ENCODE assay signal across 1 cellular context in genomic region chr2:71672011-71672639, GRCh38.
TF ChIP-seq lines count a peak whose summit lies in the region.

No MANE protein-coding gene starts in this region.

TF ChIP-seq in SK-N-SH, 30 proteins besides CTCF, POLR2A, EP300 and RAD21 (continued from another document):
- TF ChIP-seq, protein P1, sequence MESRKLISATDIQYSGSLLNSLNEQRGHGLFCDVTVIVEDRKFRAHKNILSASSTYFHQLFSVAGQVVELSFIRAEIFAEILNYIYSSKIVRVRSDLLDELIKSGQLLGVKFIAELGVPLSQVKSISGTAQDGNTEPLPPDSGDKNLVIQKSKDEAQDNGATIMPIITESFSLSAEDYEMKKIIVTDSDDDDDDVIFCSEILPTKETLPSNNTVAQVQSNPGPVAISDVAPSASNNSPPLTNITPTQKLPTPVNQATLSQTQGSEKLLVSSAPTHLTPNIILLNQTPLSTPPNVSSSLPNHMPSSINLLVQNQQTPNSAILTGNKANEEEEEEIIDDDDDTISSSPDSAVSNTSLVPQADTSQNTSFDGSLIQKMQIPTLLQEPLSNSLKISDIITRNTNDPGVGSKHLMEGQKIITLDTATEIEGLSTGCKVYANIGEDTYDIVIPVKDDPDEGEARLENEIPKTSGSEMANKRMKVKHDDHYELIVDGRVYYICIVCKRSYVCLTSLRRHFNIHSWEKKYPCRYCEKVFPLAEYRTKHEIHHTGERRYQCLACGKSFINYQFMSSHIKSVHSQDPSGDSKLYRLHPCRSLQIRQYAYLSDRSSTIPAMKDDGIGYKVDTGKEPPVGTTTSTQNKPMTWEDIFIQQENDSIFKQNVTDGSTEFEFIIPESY (IDR thresholded peaks at IDR 0.05; ENCODE audit: borderline replicate concordance, low read depth) = no peak
- no peak for TF ChIP-seq RXRA (IDR thresholded peaks at IDR 0.05; ENCODE audit: borderline replicate concordance, low read depth)
- no peak for TF ChIP-seq NFIC (IDR thresholded peaks at IDR 0.05; ENCODE audit: borderline replicate concordance)
- no peak for TF ChIP-seq USF1 (IDR thresholded peaks at IDR 0.05; ENCODE audit: borderline replicate concordance, low read depth)
- TF ChIP-seq YY1 (IDR thresholded peaks at IDR 0.05; ENCODE audit: low read depth) = no peak
- no peak for TF ChIP-seq CHD2 (IDR thresholded peaks at IDR 0.05; ENCODE audit: low read length, partially characterized antibody)
- no peak for TF ChIP-seq SMC3 (IDR thresholded peaks at IDR 0.05; ENCODE audit: low read depth, low read length)
- TF ChIP-seq, protein P2, sequence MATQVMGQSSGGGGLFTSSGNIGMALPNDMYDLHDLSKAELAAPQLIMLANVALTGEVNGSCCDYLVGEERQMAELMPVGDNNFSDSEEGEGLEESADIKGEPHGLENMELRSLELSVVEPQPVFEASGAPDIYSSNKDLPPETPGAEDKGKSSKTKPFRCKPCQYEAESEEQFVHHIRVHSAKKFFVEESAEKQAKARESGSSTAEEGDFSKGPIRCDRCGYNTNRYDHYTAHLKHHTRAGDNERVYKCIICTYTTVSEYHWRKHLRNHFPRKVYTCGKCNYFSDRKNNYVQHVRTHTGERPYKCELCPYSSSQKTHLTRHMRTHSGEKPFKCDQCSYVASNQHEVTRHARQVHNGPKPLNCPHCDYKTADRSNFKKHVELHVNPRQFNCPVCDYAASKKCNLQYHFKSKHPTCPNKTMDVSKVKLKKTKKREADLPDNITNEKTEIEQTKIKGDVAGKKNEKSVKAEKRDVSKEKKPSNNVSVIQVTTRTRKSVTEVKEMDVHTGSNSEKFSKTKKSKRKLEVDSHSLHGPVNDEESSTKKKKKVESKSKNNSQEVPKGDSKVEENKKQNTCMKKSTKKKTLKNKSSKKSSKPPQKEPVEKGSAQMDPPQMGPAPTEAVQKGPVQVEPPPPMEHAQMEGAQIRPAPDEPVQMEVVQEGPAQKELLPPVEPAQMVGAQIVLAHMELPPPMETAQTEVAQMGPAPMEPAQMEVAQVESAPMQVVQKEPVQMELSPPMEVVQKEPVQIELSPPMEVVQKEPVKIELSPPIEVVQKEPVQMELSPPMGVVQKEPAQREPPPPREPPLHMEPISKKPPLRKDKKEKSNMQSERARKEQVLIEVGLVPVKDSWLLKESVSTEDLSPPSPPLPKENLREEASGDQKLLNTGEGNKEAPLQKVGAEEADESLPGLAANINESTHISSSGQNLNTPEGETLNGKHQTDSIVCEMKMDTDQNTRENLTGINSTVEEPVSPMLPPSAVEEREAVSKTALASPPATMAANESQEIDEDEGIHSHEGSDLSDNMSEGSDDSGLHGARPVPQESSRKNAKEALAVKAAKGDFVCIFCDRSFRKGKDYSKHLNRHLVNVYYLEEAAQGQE (IDR thresholded peaks at IDR 0.05; ENCODE audit: low read depth, low read length) = no peak
- no peak for TF ChIP-seq TAF1 (IDR thresholded peaks at IDR 0.05; ENCODE audit: borderline replicate concordance, low read depth, low read length)
- TF ChIP-seq FOSL2 (IDR thresholded peaks at IDR 0.05; ENCODE audit: borderline replicate concordance, low read depth) = no peak
- TF ChIP-seq RCOR1 (IDR thresholded peaks at IDR 0.05; ENCODE audit: low read length) = no peak
- no peak for TF ChIP-seq EZH2phosphoT487 (IDR thresholded peaks at IDR 0.05; ENCODE audit: borderline replicate concordance, low read depth)
- no peak for TF ChIP-seq FOXJ3 (CRISPR knock-in tag; IDR thresholded peaks at IDR 0.05)
- no peak for TF ChIP-seq GABPA (IDR thresholded peaks at IDR 0.05; ENCODE audit: low read depth)
TF ChIP-seq in SK-N-SH: peak in this region for 0.
